In genomic region chr6:31383149-31383548, GRCh38 we compare ENCODE assay signal across 22 cellular contexts. TPM values are rescaled to one million over a fixed set of nuclear protein-coding genes. Genes with fewer than 3 reads are reported as not detected.
DNase-seq lines count a peak whose midpoint lies in the region; ATAC-seq, FAIRE-seq and TF ChIP-seq lines count a peak whose summit lies in the region.
"Had no signal": no experiment of that assay in that cellular context is flagged by ENCODE, and none has a peak within 500 bp of the region (broad histone marks: within the 10 kb centered on the region; RNA-seq: fewer than 3 reads in every experiment).

No MANE protein-coding gene starts in this region.

- no peak for TF ChIP-seq CTCF in prostate gland (IDR thresholded peaks at IDR 0.05)
- no peak for TF ChIP-seq CTCF in lower leg skin (IDR thresholded peaks at IDR 0.05)
- TF ChIP-seq CTCF in WERI-Rb-1 (IDR thresholded peaks at IDR 0.05; ENCODE audit: low read depth, low read length), result no peak

- WGBS in prostate gland, result 76% methylated on average over 5 of the region's 5 CpGs
- 70% methylated on average over 5 of the region's 5 CpGs for WGBS in lower leg skin, 2 donors

- no peaks in the 10 kb centered on the region for H3K27me3 ChIP-seq in prostate gland (replicated peaks; ENCODE audit: insufficient read depth)
- no peaks in the 10 kb centered on the region for H3K27me3 ChIP-seq in WERI-Rb-1 (ENCODE audit: insufficient read depth, low read depth, severe bottlenecking)

- ATAC-seq in activated CD4-positive, alpha-beta T cell treated with anti-CD3 and anti-CD28 coated beads for 36 hours, result peak; percentile 92
- ATAC-seq: activated naive CD8-positive, alpha-beta T cell treated with anti-CD3 and anti-CD28 coated beads, Interleukin-2, amount 50 U/mL, for 24 hours; heart left ventricle had no signal

- peak; percentile 6 for FAIRE-seq in H54 (lab: Jason Lieb, UNC)
- FAIRE-seq: A204.1, RCC 7860 had no signal

- POLR2A ChIA-PET in activated CD4-positive, alpha-beta T cell treated with anti-CD3 and anti-CD28 coated beads for 36 hours (lab: Charles Lee), result no interaction called here

- CTCF ChIA-PET in activated CD4-positive, alpha-beta T cell treated with anti-CD3 and anti-CD28 coated beads for 36 hours (lab: Charles Lee), result interaction anchor here (0.7 to 2.1 kb wide), 2 partner anchors 14 to 94 kb away, joined by 3 to 6 read pairs; no protein-coding TSS in a partner anchor

- H3K9me3 ChIP-seq in prostate gland (no peaks in the 10 kb centered on the region), WERI-Rb-1 (ENCODE audit: severe bottlenecking) (no peaks in the 10 kb centered on the region)
- H3K9me3 ChIP-seq: heart left ventricle had no signal

- no peak for TF ChIP-seq POLR2A in H54 (IDR thresholded peaks at IDR 0.05; ENCODE audit: low read depth, low read length)
- TF ChIP-seq POLR2A in prostate gland (IDR thresholded peaks at IDR 0.05), result no peak
- TF ChIP-seq POLR2A in lower leg skin (IDR thresholded peaks at IDR 0.05), result no peak

- peaks cover 3% of the 10 kb centered on the region for H3K4me1 Mint-ChIP-seq in activated CD4-positive, alpha-beta T cell treated with anti-CD3 and anti-CD28 coated beads for 36 hours
- H3K4me1 Mint-ChIP-seq: activated naive CD8-positive, alpha-beta T cell treated with anti-CD3 and anti-CD28 coated beads, Interleukin-2, amount 50 U/mL, for 24 hours; immature natural killer cell had no signal

- H3K36me3 Mint-ChIP-seq in activated CD4-positive, alpha-beta T cell treated with anti-CD3 and anti-CD28 coated beads for 36 hours (ENCODE audit: low read depth), result no peaks in the 10 kb centered on the region
- H3K36me3 Mint-ChIP-seq: immature natural killer cell had no signal

- no peaks in the 10 kb centered on the region for H3K9me3 Mint-ChIP-seq in activated CD4-positive, alpha-beta T cell treated with anti-CD3 and anti-CD28 coated beads for 36 hours (ENCODE audit: low read depth)
- H3K9me3 Mint-ChIP-seq: activated naive CD8-positive, alpha-beta T cell treated with anti-CD3 and anti-CD28 coated beads, Interleukin-2, amount 50 U/mL, for 24 hours; immature natural killer cell had no signal

- no peak overlapping the region for H3K4me3 ChIP-seq in prostate gland
- H3K4me3 ChIP-seq in lower leg skin (ENCODE audit: low read depth, poor library complexity, severe bottlenecking), result no peak overlapping the region
- H3K4me3 ChIP-seq in WERI-Rb-1 (ENCODE audit: low read depth, low read length), result no peak overlapping the region
- H3K4me3 ChIP-seq: cardiac muscle cell, heart left ventricle, lung, skin epidermis had no signal

- H3K4me3 Mint-ChIP-seq in activated CD4-positive, alpha-beta T cell treated with anti-CD3 and anti-CD28 coated beads for 36 hours, result no peak overlapping the region
- H3K4me3 Mint-ChIP-seq: activated naive CD8-positive, alpha-beta T cell treated with anti-CD3 and anti-CD28 coated beads, Interleukin-2, amount 50 U/mL, for 24 hours; immature natural killer cell had no signal

- H3K27ac ChIP-seq in prostate gland (no peak overlapping the region), WERI-Rb-1 (no peak overlapping the region)
- H3K27ac ChIP-seq: C4-2B, cardiac muscle cell, heart left ventricle, skin epidermis had no signal

- peaks cover 14% of the 10 kb centered on the region for H3K27me3 Mint-ChIP-seq in activated CD4-positive, alpha-beta T cell treated with anti-CD3 and anti-CD28 coated beads for 36 hours

- H3K27ac Mint-ChIP-seq in activated CD4-positive, alpha-beta T cell treated with anti-CD3 and anti-CD28 coated beads for 36 hours, result no peak overlapping the region
- H3K27ac Mint-ChIP-seq: activated naive CD8-positive, alpha-beta T cell treated with anti-CD3 and anti-CD28 coated beads, Interleukin-2, amount 50 U/mL, for 24 hours; immature natural killer cell had no signal

- intact Hi-C loops in activated CD4-positive, alpha-beta T cell treated with anti-CD3 and anti-CD28 coated beads for 36 hours (cut with DNase I, micrococcal nuclease), result no loop called here
- intact Hi-C loops in prostate gland (cut with DNase I) (no loop called here), lower leg skin (cut with DNase I; ENCODE audit: low total_unique reads) (no loop called here)

- H3K36me3 ChIP-seq in prostate gland, result no peaks in the 10 kb centered on the region
- no peaks in the 10 kb centered on the region for H3K36me3 ChIP-seq in WERI-Rb-1
- H3K36me3 ChIP-seq: cardiac muscle cell, heart left ventricle had no signal

- no peaks in the 10 kb centered on the region for H3K4me1 ChIP-seq in prostate gland (replicated peaks)
- H3K4me1 ChIP-seq: heart left ventricle had no signal

- DNase-seq in activated CD4-positive, alpha-beta T cell treated with anti-CD3 and anti-CD28 coated beads for 36 hours, result peak; percentile 42
- DNase-seq in activated CD4-positive, alpha-beta T cell treated with anti-CD3 and anti-CD28 coated beads, Interleukin-2, amount 50 U/mL, for 4 hours, result no peak
- peak; percentile 46 for DNase-seq in H54 (ENCODE audit: insufficient read length, low spot score)
- DNase-seq in amniotic epithelial cell (ENCODE audit: low read depth), result peak; percentile 75
- DNase-seq in kidney tubule cell (ENCODE audit: low spot score), result peak; percentile 63
- no peak for DNase-seq in prostate gland (ENCODE audit: low spot score)
- no peak for DNase-seq in lower leg skin (ENCODE audit: low spot score in 2 of 2)
- no peak for DNase-seq in WERI-Rb-1
- DNase-seq: activated naive CD8-positive, alpha-beta T cell treated with anti-CD3 and anti-CD28 coated beads, Interleukin-2, amount 50 U/mL, for 24 hours; erythroblast; heart left ventricle; immature natural killer cell; Kasumi-1; NCI-H1417 treated with DMSO at 0.1 percent for 48 hours; NCI-H82; stimulated activated CD4-positive, alpha-beta T cell treated with anti-CD3 and anti-CD28 coated beads, Interleukin-4, amount 100 ng/mL, for 4 hours had no signal

RNA-seq across cellular contexts. Expression of gene MICA, which starts 20.2 kb away (rescaled TPM):
- total RNA-seq in activated CD4-positive, alpha-beta T cell treated with anti-CD3 and anti-CD28 coated beads for 36 hours, result 1 to 10 TPM; 6.3 to 7.1 TPM
- total RNA-seq in prostate gland, result 10 to 100 TPM; 16.1 to 22.8 TPM
- 10 to 100 TPM in 3 of 4 donors, 1 to 10 TPM in 1; 7.7 to 21.7 (median 13.9) TPM for total RNA-seq in lower leg skin

RNA-seq across cellular contexts. Expression of gene HLA-B, which starts 26.2 kb away (rescaled TPM):
- total RNA-seq in activated CD4-positive, alpha-beta T cell treated with anti-CD3 and anti-CD28 coated beads for 36 hours, result 1,000 to 10,000 TPM; 2,101 to 2,412 TPM
- total RNA-seq in prostate gland, result 100 to 1,000 TPM; 846 to 899 TPM
- total RNA-seq in lower leg skin, result 1,000 to 10,000 TPM; 1,061 to 2,090 (median 1,325) TPM

Comparison
In these comparisons a context has a peak if more than half of its experiments do, and no peak if none do; other contexts are left out.
1. DNase-seq: peak in activated CD4-positive, alpha-beta T cell treated with anti-CD3 and anti-CD28 coated beads for 36 hours (single experiment), H54 (single experiment), amniotic epithelial cell (single experiment) and kidney tubule cell (single experiment); none in activated CD4-positive, alpha-beta T cell treated with anti-CD3 and anti-CD28 coated beads, Interleukin-2, amount 50 U/mL, for 4 hours (0 of 2), prostate gland (single experiment), lower leg skin (0 of 2) and WERI-Rb-1 (single experiment).